Comparison of ENCODE assay signal across 8 cellular contexts in the genomic region with DNA sequence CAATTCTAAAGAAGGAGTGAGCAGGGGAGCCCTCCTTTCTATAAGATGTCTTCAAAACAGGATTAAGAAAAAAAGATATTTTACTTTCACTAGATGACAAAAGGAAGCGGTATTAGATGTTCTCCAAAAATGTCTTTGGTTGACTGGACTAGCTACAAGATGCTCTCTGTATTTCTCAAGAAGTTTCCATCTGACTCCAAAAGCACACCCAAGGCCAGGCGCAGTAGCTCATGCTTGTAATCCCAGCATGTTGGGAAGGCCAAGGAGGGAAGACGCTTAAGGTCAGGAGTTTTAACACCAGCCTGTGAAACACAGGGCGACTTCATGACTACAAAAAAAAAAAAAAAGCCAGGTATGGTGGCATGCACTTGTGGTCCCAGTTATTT.
DNase-seq lines count a peak whose midpoint lies in the region; TF ChIP-seq lines count a peak whose summit lies in the region.

No MANE protein-coding gene starts in this region.

- TF ChIP-seq CTCF in Loucy (conservative IDR thresholded peaks at IDR 0.05; ENCODE audit: low read length), result no peak
- TF ChIP-seq CTCF in vagina (IDR thresholded peaks at IDR 0.05), result no peak
- TF ChIP-seq CTCF in GM13976 (IDR thresholded peaks at IDR 0.05; ENCODE audit: borderline replicate concordance, control extremely low read depth, extremely low read depth, insufficient read depth, missing control alignments), result no peak

- H3K36me3 ChIP-seq in Loucy (ENCODE audit: insufficient read depth, low read length) (no peaks in the 10 kb centered on the region), vagina (no peaks in the 10 kb centered on the region)
- H3K36me3 ChIP-seq in effector memory CD4-positive, alpha-beta T cell (ENCODE audit: control insufficient read depth, insufficient read depth, low read length), result no peaks in the 10 kb centered on the region

- no peak for TF ChIP-seq POLR2A in vagina (IDR thresholded peaks at IDR 0.05)

- peak overlapping the region; percentile 76 for H3K4me2 ChIP-seq in Loucy (ENCODE audit: low read depth, low read length, poor library complexity, severe bottlenecking)

- peak overlapping the region; percentile 76 for H3K27ac ChIP-seq in effector memory CD4-positive, alpha-beta T cell (ENCODE audit: insufficient read depth, low read length, poor library complexity, severe bottlenecking)
- H3K27ac ChIP-seq in vagina, result peak overlapping the region; percentile 14

- H3K27me3 ChIP-seq in Loucy (ENCODE audit: insufficient read depth, low read length, poor library complexity, severe bottlenecking) (no peaks in the 10 kb centered on the region), vagina (no peaks in the 10 kb centered on the region)
- no peaks in the 10 kb centered on the region for H3K27me3 ChIP-seq in effector memory CD4-positive, alpha-beta T cell (replicated peaks; ENCODE audit: control insufficient read depth, insufficient read depth, low read length, poor library complexity, severe bottlenecking)

- H3F3A ChIP-seq in Loucy (ENCODE audit: low read depth), result 0 out of 2 replicates have a peak, but pooled peaks cover 7% of the 10 kb centered on the region

- peak; percentile 57 for DNase-seq in stimulated activated CD4-positive, alpha-beta T cell treated with anti-CD3 and anti-CD28 coated beads, Interleukin-1b, Interleukin-23, amount 100 ng/mL, for 48 hours
- DNase-seq in stimulated activated CD4-positive, alpha-beta T cell treated with anti-CD3 and anti-CD28 coated beads, Interleukin-12 subunit alpha, Interleukin-12 subunit beta, amount 100 ng/mL, for 4 hours, result no peak
- DNase-seq in effector memory CD4-positive, alpha-beta T cell, result no peak
- no peak for DNase-seq in vagina (ENCODE audit: extremely low spot score in 2 of 2)
- DNase-seq in midbrain (lab: John Stamatoyannopoulos, UW), result no peak
- DNase-seq in NCI-H1048 (lab: John Stamatoyannopoulos, UW), result no peak
- DNase-seq in GM13976 (ENCODE audit: low spot score), result no peak

- H3K9me3 ChIP-seq in Loucy (ENCODE audit: insufficient read depth, low read depth, low read length) (no peaks in the 10 kb centered on the region), vagina (no peaks in the 10 kb centered on the region)
- H3K9me3 ChIP-seq in effector memory CD4-positive, alpha-beta T cell (ENCODE audit: control insufficient read depth, low read length), result no peaks in the 10 kb centered on the region

- no peak overlapping the region for H2AFZ ChIP-seq in Loucy (ENCODE audit: low read length)

- in situ Hi-C loops in GM13976 (cut with MboI; ENCODE audit: low sequenced_read_pairs, unreplicated experiment), result no loop called here

- intact Hi-C loops in vagina (cut with DNase I), result no loop called here

- peak overlapping the region; percentile 68 for H3K4me3 ChIP-seq in Loucy (ENCODE audit: low read length, poor library complexity, severe bottlenecking)
- H3K4me3 ChIP-seq in effector memory CD4-positive, alpha-beta T cell (ENCODE audit: insufficient read depth, low read depth, low read length, poor library complexity, severe bottlenecking), result peak overlapping the region; percentile 38
- no peak overlapping the region for H3K4me3 ChIP-seq in vagina

- peaks cover 80% of the 10 kb centered on the region for H4K20me1 ChIP-seq in Loucy (ENCODE audit: insufficient read depth, low read length, poor library complexity, severe bottlenecking)

- no peaks in the 10 kb centered on the region for H3K9me2 ChIP-seq in Loucy (replicated peaks; ENCODE audit: low read depth, low read length)

- peaks cover 72% of the 10 kb centered on the region for H3K4me1 ChIP-seq in Loucy (ENCODE audit: insufficient read depth, low read length, poor library complexity, severe bottlenecking)
- H3K4me1 ChIP-seq in effector memory CD4-positive, alpha-beta T cell (ENCODE audit: control insufficient read depth, insufficient read depth, low read length, poor library complexity, severe bottlenecking), result peaks cover 64% of the 10 kb centered on the region
- peaks cover 38% of the 10 kb centered on the region for H3K4me1 ChIP-seq in vagina

- H3K9ac ChIP-seq in Loucy (ENCODE audit: low read depth, low read length, poor library complexity, severe bottlenecking), result peak overlapping the region; percentile 57

- H3K79me2 ChIP-seq in Loucy (ENCODE audit: insufficient read depth, low read length), result peaks cover 98% of the 10 kb centered on the region

Comparison
In these comparisons a context has a peak if more than half of its experiments do, and no peak if none do; other contexts are left out.
1. H3K4me3 ChIP-seq: peak in Loucy (single experiment) and effector memory CD4-positive, alpha-beta T cell (single experiment); none in vagina (0 of 2).